9 cellular contexts compared by ENCODE assay signal in the genomic region with DNA sequence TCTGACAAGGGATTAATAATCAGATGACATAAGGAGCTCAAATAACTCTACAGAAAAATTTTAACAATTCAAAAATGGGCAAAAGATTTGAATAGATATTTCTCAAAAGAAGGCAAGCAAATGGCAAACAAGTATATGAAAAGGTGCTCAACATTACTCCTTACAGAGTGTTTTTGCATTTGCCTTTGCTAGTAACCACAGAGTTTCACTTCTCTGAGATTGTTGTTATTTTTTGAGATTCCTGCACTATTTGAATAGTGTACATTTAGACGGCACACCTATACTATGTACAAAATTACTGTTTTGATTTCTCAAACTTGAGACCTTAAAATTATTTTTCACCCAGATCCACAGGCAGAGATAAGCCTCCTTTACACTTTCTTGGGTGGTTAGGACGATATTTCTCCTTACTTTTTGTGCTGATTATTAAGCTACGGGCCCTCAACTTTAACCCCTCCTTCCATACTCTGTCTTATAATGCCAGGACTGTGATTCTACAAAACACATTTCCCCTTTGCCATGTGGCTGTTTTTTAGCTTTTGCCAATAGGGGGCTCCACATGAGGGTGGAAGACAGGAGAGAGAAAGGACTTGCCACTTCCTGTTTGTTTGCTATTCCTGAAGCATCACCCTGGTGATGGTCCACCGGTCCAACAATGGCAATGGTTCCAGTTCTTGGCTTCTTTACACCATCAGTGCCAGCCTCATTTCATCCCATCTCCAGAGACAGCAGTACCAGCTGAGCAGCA.
DNase-seq lines count a peak whose midpoint lies in the region; ATAC-seq and TF ChIP-seq lines count a peak whose summit lies in the region.
"Had no signal": no experiment of that assay in that cellular context is flagged by ENCODE, and none has a peak within 500 bp of the region (broad histone marks: within the 10 kb centered on the region; RNA-seq: fewer than 3 reads in every experiment).

No MANE protein-coding gene starts in this region.

- no peaks in the 10 kb centered on the region for H3K79me2 ChIP-seq in H9 (ENCODE audit: insufficient read depth, low read length)

- H2BK20ac ChIP-seq in H9 (ENCODE audit: low read depth, low read length, poor library complexity, severe bottlenecking), result no peak overlapping the region

- no peaks in the 10 kb centered on the region for H3K4me1 ChIP-seq in H9 (ENCODE audit: insufficient read depth, low read length)

- H3K4me2 ChIP-seq in H9 (ENCODE audit: insufficient read depth, insufficient read length, low read length), result no peak overlapping the region

- no peak overlapping the region for H2AFZ ChIP-seq in H9 (ENCODE audit: low read length)

- H2BK12ac ChIP-seq in H9 (ENCODE audit: insufficient read length, low read depth, low read length), result no peak overlapping the region

- H3K4me3 Mint-ChIP-seq in H9, result no peak overlapping the region
- peak overlapping the region; percentile 10 to 85 (median 68) for H3K4me3 Mint-ChIP-seq in IgD-negative memory B cell

- DNase-seq in H9 (no peak), iPS-NIHi7 (ENCODE audit: extremely low spot score) (peak; percentile 45), NCI-H446 treated with DMSO at 0.1 percent for 48 hours (lab: John Stamatoyannopoulos, UW) (no peak), NCI-H2227 (lab: John Stamatoyannopoulos, UW; ENCODE audit: unreplicated experiment) (no peak), OCI-M2 (lab: John Stamatoyannopoulos, UW; ENCODE audit: unreplicated experiment) (no peak)
- DNase-seq: effector CD4-positive, alpha-beta T cell had no signal

- H3K9me3 Mint-ChIP-seq in H9 (no peaks in the 10 kb centered on the region), IgD-negative memory B cell (peaks cover 0 to 2% (median 0%) of the 10 kb centered on the region in 3 donors)

- no peak overlapping the region for H3T11ph ChIP-seq in H9 (ENCODE audit: low read length)

- no peak overlapping the region for H3K27ac ChIP-seq in H9 (ENCODE audit: insufficient read length, low read depth, low read length)

- H3K36me3 Mint-ChIP-seq in H9 (ENCODE audit: insufficient read depth in 1 of 3, low read depth in 3 of 3), result no peaks in the 10 kb centered on the region
- peaks cover 2% of the 10 kb centered on the region for H3K36me3 Mint-ChIP-seq in IgD-negative memory B cell

- H3K23ac ChIP-seq in H9 (ENCODE audit: insufficient read length, low read depth, low read length), result no peak overlapping the region

- no peak overlapping the region for H2BK5ac ChIP-seq in H9 (ENCODE audit: insufficient read length, low read length)

- H3K56ac ChIP-seq in H9 (ENCODE audit: insufficient read length, low read depth, low read length), result no peak overlapping the region

- ATAC-seq in GM18511 (IDR thresholded peaks at IDR 0.05; ENCODE audit: unreplicated experiment), result peak; percentile 90
- no peak for ATAC-seq in esophagus mucosa

- no peak overlapping the region for H3K9ac ChIP-seq in H9 (ENCODE audit: extremely low read depth, insufficient read length, low read length)

- H3K27ac Mint-ChIP-seq in H9 (no peak overlapping the region), IgD-negative memory B cell (peak overlapping the region; percentile 9 to 90 (median 78))

- H3K14ac ChIP-seq in H9 (ENCODE audit: insufficient read depth, low read length), result no peak overlapping the region

- no peak overlapping the region for H4K91ac ChIP-seq in H9 (ENCODE audit: insufficient read length, low read depth, low read length)

- H4K5ac ChIP-seq in H9 (ENCODE audit: insufficient read length, low read depth, low read length), result no peak overlapping the region

- no peak overlapping the region for H2BK15ac ChIP-seq in H9 (ENCODE audit: low read depth, low read length)

- H3K4ac ChIP-seq in H9 (ENCODE audit: low read depth, low read length), result no peak overlapping the region

- no peaks in the 10 kb centered on the region for H3K27me3 ChIP-seq in H9 (ENCODE audit: insufficient read depth, low read length)

- H3K27me3 Mint-ChIP-seq in H9 (ENCODE audit: low read depth) (peaks cover 3% of the 10 kb centered on the region), IgD-negative memory B cell (peaks cover 6% of the 10 kb centered on the region)

- no peak overlapping the region for H2BK120ac ChIP-seq in H9 (ENCODE audit: low read depth, low read length, poor library complexity, severe bottlenecking)

- H3K79me1 ChIP-seq in H9 (ENCODE audit: insufficient read depth, low read depth, low read length, poor library complexity, severe bottlenecking), result no peaks in the 10 kb centered on the region

- H3K18ac ChIP-seq in H9 (ENCODE audit: insufficient read length, low read depth, low read length), result no peak overlapping the region

- H3K9me3 ChIP-seq in H9 (ENCODE audit: control insufficient read depth, low read depth, low read length), result no peaks in the 10 kb centered on the region

- no peaks in the 10 kb centered on the region for H3K4me1 Mint-ChIP-seq in H9
- peaks cover 17 to 27% (median 26%) of the 10 kb centered on the region in 3 donors for H3K4me1 Mint-ChIP-seq in IgD-negative memory B cell

- WGBS in H9 (ENCODE audit: extremely low coverage, insufficient read length, low lambda C conversion rate), result no CpG with 5 or more reads among the region's 4 CpGs

- no peak overlapping the region for H4K8ac ChIP-seq in H9 (replicated peaks; ENCODE audit: insufficient read length, low read depth, low read length)

- H2AK5ac ChIP-seq in H9 (ENCODE audit: insufficient read length, low read length), result no peak overlapping the region

- H3K23me2 ChIP-seq in H9 (ENCODE audit: insufficient read length, low read depth, low read length, poor library complexity, severe bottlenecking), result no peaks in the 10 kb centered on the region

- peak; percentile 62 for TF ChIP-seq CTCF in H9 (conservative IDR thresholded peaks at IDR 0.05)

- H4K20me1 ChIP-seq in H9 (ENCODE audit: control insufficient read depth, insufficient read depth, insufficient read length), result no peaks in the 10 kb centered on the region

Comparison
In these comparisons a context has a peak if more than half of its experiments do, and no peak if none do; other contexts are left out.
1. H3K27ac Mint-ChIP-seq: peak in IgD-negative memory B cell (3 of 3); none in H9 (0 of 3).
2. H3K4me3 Mint-ChIP-seq: peak in IgD-negative memory B cell (4 of 4); none in H9 (0 of 2).